Comparison of ENCODE assay signal across 8 cellular contexts in genomic region chr11:62909107-62909894, GRCh38. TPM values are rescaled to one million over a fixed set of nuclear protein-coding genes. Genes with fewer than 3 reads are reported as not detected.
DNase-seq lines count a peak whose midpoint lies in the region; ATAC-seq and TF ChIP-seq lines count a peak whose summit lies in the region.

No MANE protein-coding gene starts in this region.

- TF ChIP-seq CTCF in fibroblast of pulmonary artery (IDR thresholded peaks at IDR 0.05; ENCODE audit: low read length, missing control alignments) (peak; percentile 64), nephron progenitor cell (IDR thresholded peaks at IDR 0.05) (peak; percentile 65)

- no peaks in the 10 kb centered on the region for H3K9me3 Mint-ChIP-seq in nephron progenitor cell

- H3K4me3 Mint-ChIP-seq in nephron progenitor cell, result no peak overlapping the region

- no peak overlapping the region for H3K27ac ChIP-seq in SJSA1

- H3K4me1 Mint-ChIP-seq in nephron progenitor cell, result peaks cover 4% of the 10 kb centered on the region

- no peak for ATAC-seq in HG03354 (IDR thresholded peaks at IDR 0.05; ENCODE audit: poor library complexity, severe bottlenecking, unreplicated experiment)

- H3K27ac Mint-ChIP-seq in nephron progenitor cell, result no peak overlapping the region

- DNase-seq in Ammon's horn (ENCODE audit: low spot score) (peak; percentile 42), H7 (peak; percentile 95), SJSA1 (ENCODE audit: low read depth in 1 of 2, low spot score in 2 of 2) (peak; percentile 78 to 84), fibroblast of pulmonary artery (ENCODE audit: low read depth) (peak; percentile 73), nephron progenitor cell (peak; percentile 77)
- DNase-seq in effector CD8-positive, alpha-beta T cell (lab: John Stamatoyannopoulos, UW), result no peak
- DNase-seq in stimulated activated CD4-positive, alpha-beta T cell treated with anti-CD3 and anti-CD28 coated beads, Interleukin-1b, Interleukin-23, amount 100 ng/mL, for 48 hours, result no peak

- H3K27me3 Mint-ChIP-seq in nephron progenitor cell (ENCODE audit: low read depth, poor library complexity), result peaks cover 19% of the 10 kb centered on the region

- H3K4me3 ChIP-seq in H7 (ENCODE audit: insufficient read depth, low read depth, low read length) (no peak overlapping the region; the same call in 1 of the 2 replicates), SJSA1 (no peak overlapping the region), fibroblast of pulmonary artery (replicated peaks; ENCODE audit: low read depth, low read length) (no peak overlapping the region)

- no peaks in the 10 kb centered on the region for H3K36me3 ChIP-seq in H7 (replicated peaks; ENCODE audit: control insufficient read depth, insufficient read depth, low read length)
- H3K36me3 ChIP-seq in SJSA1, result no peaks in the 10 kb centered on the region

- no peaks in the 10 kb centered on the region for H3K9me3 ChIP-seq in SJSA1 (replicated peaks)

- H3K27me3 ChIP-seq in H7 (ENCODE audit: control insufficient read depth, insufficient read depth, low read length), result peaks cover 3% of the 10 kb centered on the region; the same call in 1 of the 2 replicates
- H3K27me3 ChIP-seq in SJSA1 (replicated peaks), result 0 out of 2 replicates have a peak, but pooled peaks cover 3% of the 10 kb centered on the region

- peaks cover 7% of the 10 kb centered on the region; the same call in 1 of the 2 replicates for H3K4me1 ChIP-seq in SJSA1 (replicated peaks)

- H3K36me3 Mint-ChIP-seq in nephron progenitor cell (ENCODE audit: low read depth), result no peaks in the 10 kb centered on the region

RNA-seq across cellular contexts. Expression of gene CHRM1, which starts 11.9 kb away (rescaled TPM):
- total RNA-seq in H7 (2014; rRNA removed; shearing (Covaris generic)), result not detected in 2 replicates
- not detected in 2 replicates for total RNA-seq in SJSA1 (2014; rRNA removed; shearing (Covaris generic))

RNA-seq across cellular contexts. Expression of gene SLC3A2, which starts 28.6 kb away (rescaled TPM):
- total RNA-seq in H7 (2014; rRNA removed; shearing (Covaris generic)), result 271 and 340 TPM in 2 replicates
- total RNA-seq in SJSA1 (2014; rRNA removed; shearing (Covaris generic)), result 452 and 454 TPM in 2 replicates

Comparison
In these comparisons a context has a peak if more than half of its experiments do, and no peak if none do; other contexts are left out.
1. DNase-seq: peak in Ammon's horn (single experiment), H7 (single experiment), SJSA1 (2 of 2), fibroblast of pulmonary artery (single experiment) and nephron progenitor cell (single experiment); none in effector CD8-positive, alpha-beta T cell (single experiment) and stimulated activated CD4-positive, alpha-beta T cell treated with anti-CD3 and anti-CD28 coated beads, Interleukin-1b, Interleukin-23, amount 100 ng/mL, for 48 hours (single experiment).